In genomic region chr2:111702809-111703196, GRCh38 we compare ENCODE assay signal across 16 cellular contexts.
DNase-seq lines count a peak whose midpoint lies in the region; ATAC-seq and TF ChIP-seq lines count a peak whose summit lies in the region.
"Had no signal": no experiment of that assay in that cellular context is flagged by ENCODE, and none has a peak within 500 bp of the region (broad histone marks: within the 10 kb centered on the region; RNA-seq: fewer than 3 reads in every experiment).

No MANE protein-coding gene starts in this region.

- peak overlapping the region; percentile 83 for H3K9ac ChIP-seq in OCI-LY1 (ENCODE audit: low read length)

- H3K4me3 Mint-ChIP-seq in activated T-cell treated with anti-CD3 and anti-CD28 coated beads, Interleukin-2, amount 50 U/mL, for 72 hours: peak overlapping the region; percentile 24
- no peak overlapping the region for H3K4me3 Mint-ChIP-seq in activated T-cell treated with anti-CD3 and anti-CD28 coated beads, Interleukin-2, amount 50 U/mL, for 4 hours
- H3K4me3 Mint-ChIP-seq in activated T-helper 2 cell treated with anti-CD3 and anti-CD28 coated beads, Interferon-gamma antibody, Interleukin-2, Interleukin-4, amounts not matched to agents 10 μg/mL and 5 μg/mL and 100 μg/mL, durations not matched to agents 14 hours and 24 hours and 36 hours (ENCODE audit: low read depth): no peak overlapping the region
- H3K4me3 Mint-ChIP-seq: activated naive CD8-positive, alpha-beta T cell treated with anti-CD3 and anti-CD28 coated beads for 36 hours; CD4-positive, alpha-beta T cell had no signal

- H3K27ac Mint-ChIP-seq in activated T-cell treated with anti-CD3 and anti-CD28 coated beads, Interleukin-2, amount 50 U/mL, for 72 hours: no peak overlapping the region
- H3K27ac Mint-ChIP-seq in activated T-helper 2 cell treated with anti-CD3 and anti-CD28 coated beads, Interferon-gamma antibody, Interleukin-2, Interleukin-4, amounts not matched to agents 10 μg/mL and 5 μg/mL and 100 μg/mL, durations not matched to agents 14 hours and 24 hours and 36 hours: no peak overlapping the region
- H3K27ac Mint-ChIP-seq: activated naive CD8-positive, alpha-beta T cell treated with anti-CD3 and anti-CD28 coated beads for 36 hours; CD4-positive, alpha-beta T cell had no signal

- no peak overlapping the region for H2AFZ ChIP-seq in OCI-LY1 (ENCODE audit: low read length)

- H4K20me1 ChIP-seq in OCI-LY1 (ENCODE audit: insufficient read depth, low read length): no peaks in the 10 kb centered on the region

- no peak for TF ChIP-seq CTCF in OCI-LY1 (IDR thresholded peaks at IDR 0.05; ENCODE audit: low read length)
- TF ChIP-seq CTCF in body of pancreas (IDR thresholded peaks at IDR 0.05): no peak

- H3K36me3 Mint-ChIP-seq in activated T-cell treated with anti-CD3 and anti-CD28 coated beads, Interleukin-2, amount 50 U/mL, for 72 hours (ENCODE audit: insufficient read depth in 2 of 2): no peaks in the 10 kb centered on the region
- H3K36me3 Mint-ChIP-seq in activated T-cell treated with anti-CD3 and anti-CD28 coated beads, Interleukin-2, amount 50 U/mL, for 4 hours (ENCODE audit: insufficient read depth): no peaks in the 10 kb centered on the region
- no peaks in the 10 kb centered on the region for H3K36me3 Mint-ChIP-seq in activated T-helper 2 cell treated with anti-CD3 and anti-CD28 coated beads, Interferon-gamma antibody, Interleukin-2, Interleukin-4, amounts not matched to agents 10 μg/mL and 5 μg/mL and 100 μg/mL, durations not matched to agents 14 hours and 24 hours and 36 hours (ENCODE audit: low read depth)
- H3K36me3 Mint-ChIP-seq: activated naive CD8-positive, alpha-beta T cell treated with anti-CD3 and anti-CD28 coated beads for 36 hours had no signal

- no peak for DNase-seq in activated T-cell treated with anti-CD3 and anti-CD28 coated beads, Interleukin-2, amount 50 U/mL, for 72 hours
- no peak for DNase-seq in activated T-cell treated with anti-CD3 and anti-CD28 coated beads, Interleukin-2, amount 50 U/mL, for 4 hours
- DNase-seq in dedifferentiated amniotic fluid mesenchymal stem cell (ENCODE audit: extremely low spot score) (no peak), body of pancreas (no peak)
- no peak for DNase-seq in activated T-helper 2 cell treated with anti-CD3 and anti-CD28 coated beads, Interferon-gamma antibody, Interleukin-2, Interleukin-4, amounts not matched to agents 10 μg/mL and 5 μg/mL and 100 μg/mL, durations not matched to agents 14 hours and 24 hours and 36 hours (ENCODE audit: low spot score)
- DNase-seq: cortex of kidney, NCI-H2171 had no signal

- no peaks in the 10 kb centered on the region for H3K9me2 ChIP-seq in OCI-LY1 (ENCODE audit: low read depth, low read length)

- H3K4me3 ChIP-seq in OCI-LY1 (ENCODE audit: low read depth, low read length, poor library complexity, severe bottlenecking) (peak overlapping the region; percentile 53), esophagus (ENCODE audit: low read depth in 1 of 2, low read length in 2 of 2) (no peak overlapping the region), body of pancreas (no peak overlapping the region)
- H3K4me3 ChIP-seq: tibial nerve had no signal

- H3K4me1 ChIP-seq in OCI-LY1 (ENCODE audit: insufficient read depth, low read length, severe bottlenecking): peaks cover 98% of the 10 kb centered on the region
- H3K4me1 ChIP-seq in esophagus (ENCODE audit: control insufficient read depth in 2 of 2, insufficient read depth in 2 of 2, low read length in 1 of 2): peaks cover 15 to 35% of the 10 kb centered on the region in 2 donors
- H3K4me1 ChIP-seq in body of pancreas: peaks cover 17% of the 10 kb centered on the region

- H3K9me3 Mint-ChIP-seq in activated T-cell treated with anti-CD3 and anti-CD28 coated beads, Interleukin-2, amount 50 U/mL, for 72 hours: no peaks in the 10 kb centered on the region
- H3K9me3 Mint-ChIP-seq in activated T-cell treated with anti-CD3 and anti-CD28 coated beads, Interleukin-2, amount 50 U/mL, for 4 hours: no peaks in the 10 kb centered on the region
- no peaks in the 10 kb centered on the region for H3K9me3 Mint-ChIP-seq in activated T-helper 2 cell treated with anti-CD3 and anti-CD28 coated beads, Interferon-gamma antibody, Interleukin-2, Interleukin-4, amounts not matched to agents 10 μg/mL and 5 μg/mL and 100 μg/mL, durations not matched to agents 14 hours and 24 hours and 36 hours
- H3K9me3 Mint-ChIP-seq: activated naive CD8-positive, alpha-beta T cell treated with anti-CD3 and anti-CD28 coated beads for 36 hours; activated T-cell treated with anti-CD3 and anti-CD28 coated beads, Interleukin-2, amount 50 U/mL, for 24 hours; CD4-positive, alpha-beta T cell had no signal

- H3K27ac ChIP-seq in OCI-LY1 (ENCODE audit: low read depth, low read length, poor library complexity, severe bottlenecking) (peak overlapping the region; percentile 100), esophagus (ENCODE audit: low read depth in 2 of 2, low read length in 1 of 2) (peak overlapping the region; percentile 42 to 77), body of pancreas (no peak overlapping the region)
- H3K27ac ChIP-seq: neutrophil had no signal

- no peaks in the 10 kb centered on the region for H3K27me3 ChIP-seq in OCI-LY1 (ENCODE audit: insufficient read depth, low read length)
- H3K27me3 ChIP-seq in esophagus (ENCODE audit: control insufficient read depth in 1 of 2, insufficient read depth in 2 of 2, low read length in 2 of 2): no peaks in the 10 kb centered on the region
- H3K27me3 ChIP-seq in body of pancreas: no peaks in the 10 kb centered on the region
- H3K27me3 ChIP-seq: neutrophil, tibial nerve had no signal

- H3F3A ChIP-seq in OCI-LY1 (ENCODE audit: insufficient read depth, low read length): peaks cover 21% of the 10 kb centered on the region

- H3K36me3 ChIP-seq in OCI-LY1 (ENCODE audit: insufficient read depth, low read length): no peaks in the 10 kb centered on the region
- H3K36me3 ChIP-seq in esophagus (ENCODE audit: control insufficient read depth in 2 of 2, insufficient read depth in 2 of 2, low read length in 1 of 2): no peaks in the 10 kb centered on the region
- H3K36me3 ChIP-seq in body of pancreas (replicated peaks in 1 of 2; ENCODE audit: insufficient read depth in 1 of 2, low read depth in 2 of 2): no peaks in the 10 kb centered on the region
- H3K36me3 ChIP-seq: neutrophil, tibial nerve had no signal

- intact Hi-C loops in activated T-helper 2 cell treated with anti-CD3 and anti-CD28 coated beads, Interferon-gamma antibody, Interleukin-2, Interleukin-4, amounts not matched to agents 10 μg/mL and 5 μg/mL and 100 μg/mL, durations not matched to agents 14 hours and 24 hours and 36 hours (cut with micrococcal nuclease): loop anchor here (5.0 kb wide), 2 partner anchors 36 to 221 kb away; no protein-coding TSS in a partner anchor
- intact Hi-C loops in body of pancreas (cut with DNase I): no loop called here

- TF ChIP-seq POLR2A in body of pancreas (IDR thresholded peaks at IDR 0.05): no peak

- H3K9me3 ChIP-seq in OCI-LY1 (ENCODE audit: low read length): no peaks in the 10 kb centered on the region
- H3K9me3 ChIP-seq in esophagus (ENCODE audit: control insufficient read depth in 2 of 2, insufficient read depth in 1 of 2, low read depth in 1 of 2, low read length in 1 of 2): no peaks in the 10 kb centered on the region
- H3K9me3 ChIP-seq in body of pancreas: no peaks in the 10 kb centered on the region
- H3K9me3 ChIP-seq: neutrophil, tibial nerve had no signal

- 71 to 76% methylated on average over 7 of the region's 7 CpGs for WGBS in esophagus, 2 donors
- 59 to 64% methylated on average over 7 of the region's 7 CpGs for WGBS in body of pancreas, 2 donors

- ATAC-seq in activated T-cell treated with anti-CD3 and anti-CD28 coated beads, Interleukin-2, amount 50 U/mL, for 72 hours (replicated peaks in 1 of 2): no peak
- ATAC-seq in activated T-cell treated with anti-CD3 and anti-CD28 coated beads, Interleukin-2, amount 50 U/mL, for 4 hours: no peak
- ATAC-seq in body of pancreas (no peak), HG03139 (IDR thresholded peaks at IDR 0.05; ENCODE audit: unreplicated experiment) (no peak)
- ATAC-seq: stimulated activated naive CD8-positive, alpha-beta T cell treated with anti-CD3 and anti-CD28 coated beads, Interleukin-15, Interleukin-2, amounts not matched to agents 100 U/mL and 50 U/mL, for 24 hours had no signal

- H3K27me3 Mint-ChIP-seq in activated T-cell treated with anti-CD3 and anti-CD28 coated beads, Interleukin-2, amount 50 U/mL, for 72 hours (ENCODE audit: low read depth): peaks cover 15% of the 10 kb centered on the region
- peaks cover 2% of the 10 kb centered on the region for H3K27me3 Mint-ChIP-seq in activated T-cell treated with anti-CD3 and anti-CD28 coated beads, Interleukin-2, amount 50 U/mL, for 4 hours (ENCODE audit: low read depth)
- no peaks in the 10 kb centered on the region for H3K27me3 Mint-ChIP-seq in activated T-helper 2 cell treated with anti-CD3 and anti-CD28 coated beads, Interferon-gamma antibody, Interleukin-2, Interleukin-4, amounts not matched to agents 10 μg/mL and 5 μg/mL and 100 μg/mL, durations not matched to agents 14 hours and 24 hours and 36 hours (ENCODE audit: low read depth)
- H3K27me3 Mint-ChIP-seq: CD4-positive, alpha-beta T cell had no signal

- no peaks in the 10 kb centered on the region for H3K79me2 ChIP-seq in OCI-LY1 (ENCODE audit: insufficient read depth, low read length)

- H3K4me2 ChIP-seq in OCI-LY1 (ENCODE audit: low read length): peak overlapping the region; percentile 71

- peaks cover 81% of the 10 kb centered on the region for H3K4me1 Mint-ChIP-seq in activated T-cell treated with anti-CD3 and anti-CD28 coated beads, Interleukin-2, amount 50 U/mL, for 72 hours (ENCODE audit: low read depth)
- peaks cover 45% of the 10 kb centered on the region for H3K4me1 Mint-ChIP-seq in activated T-cell treated with anti-CD3 and anti-CD28 coated beads, Interleukin-2, amount 50 U/mL, for 4 hours (ENCODE audit: low read depth)
- H3K4me1 Mint-ChIP-seq in activated T-helper 2 cell treated with anti-CD3 and anti-CD28 coated beads, Interferon-gamma antibody, Interleukin-2, Interleukin-4, amounts not matched to agents 10 μg/mL and 5 μg/mL and 100 μg/mL, durations not matched to agents 14 hours and 24 hours and 36 hours (ENCODE audit: low read depth): peaks cover 67% of the 10 kb centered on the region

Comparison
In these comparisons a context has a peak if more than half of its experiments do, and no peak if none do; other contexts are left out.
1. H3K4me3 Mint-ChIP-seq: peak in activated T-cell treated with anti-CD3 and anti-CD28 coated beads, Interleukin-2, amount 50 U/mL, for 72 hours (2 of 2); none in activated T-cell treated with anti-CD3 and anti-CD28 coated beads, Interleukin-2, amount 50 U/mL, for 4 hours (single experiment) and activated T-helper 2 cell treated with anti-CD3 and anti-CD28 coated beads, Interferon-gamma antibody, Interleukin-2, Interleukin-4, amounts not matched to agents 10 μg/mL and 5 μg/mL and 100 μg/mL, durations not matched to agents 14 hours and 24 hours and 36 hours (single experiment).
2. H3K27ac ChIP-seq: peak in OCI-LY1 (single experiment) and esophagus (2 of 2); none in body of pancreas (0 of 4).